In genomic region chr1:185526318-185527307, GRCh38 we compare ENCODE assay signal across 15 cellular contexts.
DNase-seq lines count a peak whose midpoint lies in the region; ATAC-seq and TF ChIP-seq lines count a peak whose summit lies in the region.
"Had no signal": no experiment of that assay in that cellular context is flagged by ENCODE, and none has a peak within 500 bp of the region (broad histone marks: within the 10 kb centered on the region; RNA-seq: fewer than 3 reads in every experiment).

No MANE protein-coding gene starts in this region.

- H3K4me3 ChIP-seq in left lung, result no peak overlapping the region
- no peak overlapping the region for H3K4me3 ChIP-seq in MG63
- H3K4me3 ChIP-seq: breast epithelium, gastrocnemius medialis, SJSA1, skin epidermis had no signal

- H3K9me3 ChIP-seq in left lung, result peaks cover 0 to 5% of the 10 kb centered on the region in 2 donors
- no peaks in the 10 kb centered on the region; the same call in 1 of the 2 replicates for H3K9me3 ChIP-seq in MG63
- H3K9me3 ChIP-seq: breast epithelium, gastrocnemius medialis, SJSA1 had no signal

- H3K27me3 ChIP-seq in left lung (no peaks in the 10 kb centered on the region), MG63 (no peaks in the 10 kb centered on the region)
- H3K27me3 ChIP-seq: breast epithelium, gastrocnemius medialis, SJSA1 had no signal

- ATAC-seq in GM18873 (IDR thresholded peaks at IDR 0.05; ENCODE audit: low FRiP score, unreplicated experiment) (peak; percentile 100), GM21737 (IDR thresholded peaks at IDR 0.05; ENCODE audit: unreplicated experiment) (peak; percentile 100), HG03342 (IDR thresholded peaks at IDR 0.05; ENCODE audit: unreplicated experiment) (peak; percentile 100), left lung (peak; percentile 46)
- ATAC-seq: gastrocnemius medialis had no signal

- H3K36me3 ChIP-seq in left lung, result no peaks in the 10 kb centered on the region
- no peaks in the 10 kb centered on the region for H3K36me3 ChIP-seq in MG63
- H3K36me3 ChIP-seq: breast epithelium, gastrocnemius medialis, SJSA1 had no signal

- no peak overlapping the region for H3K27ac ChIP-seq in left lung
- H3K27ac ChIP-seq: breast epithelium, gastrocnemius medialis, SJSA1, skin epidermis had no signal

- H3K4me1 ChIP-seq in left lung, result peaks cover 0 to 5% of the 10 kb centered on the region in 2 donors
- H3K4me1 ChIP-seq: breast epithelium, gastrocnemius medialis, SJSA1 had no signal

- TF ChIP-seq CTCF in left lung (IDR thresholded peaks at IDR 0.05), result no peak

- no peak for DNase-seq in left lung
- DNase-seq in cardiac septum (ENCODE audit: low spot score), result no peak
- no peak for DNase-seq in MG63
- DNase-seq in foreskin melanocyte, result no peak
- DNase-seq in activated CD4-positive, CD25-positive, alpha-beta regulatory T cell (lab: John Stamatoyannopoulos, UW), result no peak
- DNase-seq: DMS 273 treated with DMSO at 0.1 percent for 48 hours, gastrocnemius medialis, HCEC 1CT, NCI-H1930 had no signal

- intact Hi-C loops in left lung (cut with DNase I) (no loop called here), cardiac septum (cut with DNase I) (no loop called here)

Comparison
In these comparisons a context has a peak if more than half of its experiments do, and no peak if none do; other contexts are left out.
1. ATAC-seq: peak in every context shown above with its lines; median percentile 100 in GM18873; 100 in GM21737; 100 in HG03342; 46 in left lung.